13 cellular contexts compared by ENCODE assay signal in the genomic region with DNA sequence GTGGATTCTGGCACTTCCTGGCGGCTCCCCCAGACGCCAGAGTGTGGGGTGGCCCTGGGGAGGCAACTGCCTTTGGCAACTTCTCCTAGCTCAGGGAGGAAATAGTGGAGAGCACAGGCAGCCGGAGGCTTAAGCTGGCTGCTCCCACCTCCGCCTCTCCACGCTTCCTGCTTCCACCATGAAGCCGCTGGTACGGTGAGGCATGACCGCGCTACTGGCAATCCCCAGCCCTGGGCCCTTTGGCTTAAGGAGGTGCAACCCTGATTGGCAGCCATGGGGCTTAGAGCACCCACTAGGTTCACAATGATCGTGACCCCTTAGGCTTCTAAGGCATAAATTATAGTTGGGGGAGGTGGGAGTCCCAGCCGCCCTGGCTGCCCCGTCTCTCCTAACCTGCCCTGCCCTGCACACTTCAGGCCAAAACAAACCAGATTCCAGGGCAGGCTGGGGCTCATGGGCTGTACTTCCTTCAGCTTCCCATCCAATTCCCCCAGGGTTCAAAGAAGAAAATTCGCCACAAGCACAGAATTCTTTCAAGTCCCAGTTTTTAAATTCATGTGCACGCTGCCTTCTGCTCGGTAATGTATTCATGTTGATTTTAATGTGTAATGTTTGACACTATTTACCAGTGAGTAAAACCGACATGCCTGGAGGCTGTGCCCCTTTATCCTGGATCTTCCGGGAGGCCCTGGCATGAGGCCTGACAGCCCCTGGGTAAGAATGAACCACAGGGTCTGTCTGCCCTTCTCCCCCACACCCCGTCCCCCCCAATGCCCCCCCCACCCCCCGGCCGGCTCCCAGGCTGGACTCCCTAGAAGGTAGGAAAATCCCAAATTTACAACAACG.
DNase-seq lines count a peak whose midpoint lies in the region; ATAC-seq and TF ChIP-seq lines count a peak whose summit lies in the region.
"Had no signal": no experiment of that assay in that cellular context is flagged by ENCODE, and none has a peak within 500 bp of the region (broad histone marks: within the 10 kb centered on the region; RNA-seq: fewer than 3 reads in every experiment).

No MANE protein-coding gene starts in this region.

- H3K4me2 ChIP-seq in BLaER1 treated with 17β-estradiol and CSF1 and Interleukin-3, amounts not matched to agents 10 nM and 100 nM, result peak overlapping the region; percentile 55 to 88 (median 76)

- H3K4me1 ChIP-seq in BLaER1 treated with 17β-estradiol and CSF1 and Interleukin-3, amounts not matched to agents 10 nM and 100 nM, result peaks cover 54 to 93% (median 69%) of the 10 kb centered on the region in 10 experiments
- no peaks in the 10 kb centered on the region for H3K4me1 ChIP-seq in Panc1 (ENCODE audit: control insufficient read depth, insufficient read depth, low read length)

- no peaks in the 10 kb centered on the region for H3K9me3 Mint-ChIP-seq in osteocyte (ENCODE audit: unreplicated experiment)

- 0 out of 2 replicates have a peak, but pooled peaks have one; percentile 27 for ATAC-seq in Panc1
- no peak for ATAC-seq in HG03460 (IDR thresholded peaks at IDR 0.05; ENCODE audit: unreplicated experiment)

- TF ChIP-seq CTCF in Panc1 (IDR thresholded peaks at IDR 0.05) (no peak), fibroblast of the aortic adventitia (IDR thresholded peaks at IDR 0.05; ENCODE audit: insufficient read depth, low read length) (no peak), osteocyte (IDR thresholded peaks at IDR 0.05) (no peak)

- CTCF ChIA-PET in Panc1 (lab: Charles Lee), result interaction anchor here (0.5 kb wide), 1 partner anchor 103 kb away, joined by 3 read pairs; no protein-coding TSS in a partner anchor

- no peaks in the 10 kb centered on the region for H3K27me3 ChIP-seq in BLaER1 treated with 17β-estradiol and CSF1 and Interleukin-3, amounts not matched to agents 10 nM and 100 nM
- H3K27me3 ChIP-seq in Panc1 (ENCODE audit: control insufficient read depth, insufficient read depth, low read length), result peaks cover 16% of the 10 kb centered on the region

- no peaks in the 10 kb centered on the region for H3K36me3 Mint-ChIP-seq in osteocyte (ENCODE audit: unreplicated experiment)
- H3K36me3 Mint-ChIP-seq: CD4-positive, CD25-positive, alpha-beta regulatory T cell had no signal

- peak overlapping the region; percentile 30 to 86 (median 75); a peak in 21 of 22 replicates for H3K27ac ChIP-seq in BLaER1 treated with 17β-estradiol and CSF1 and Interleukin-3, amounts not matched to agents 10 nM and 100 nM
- no peak overlapping the region for H3K27ac ChIP-seq in Panc1 (ENCODE audit: low read length)

- no peaks in the 10 kb centered on the region for H4K20me1 ChIP-seq in BLaER1 treated with 17β-estradiol and CSF1 and Interleukin-3, amounts not matched to agents 10 nM and 100 nM

- intact Hi-C loops in Panc1 (cut with micrococcal nuclease; ENCODE audit: unreplicated experiment), result no loop called here

- in situ Hi-C loops in Panc1 (cut with HindIII; ENCODE audit: low pct_unique_long_range_greater_than_20kb, low sequenced_read_pairs), result no loop called here

- DNase-seq in Panc1 (ENCODE audit: low read depth, low spot score) (no peak), fibroblast of the aortic adventitia (ENCODE audit: low read depth) (peak; percentile 51), osteocyte (ENCODE audit: extremely low spot score, unreplicated experiment) (peak; percentile 64), NCI-H345 treated with DMSO at 0.1 percent for 48 hours (lab: John Stamatoyannopoulos, UW; ENCODE audit: unreplicated experiment) (no peak), mesenteric fat pad (ENCODE audit: low spot score) (no peak), NCI-H1105 (lab: John Stamatoyannopoulos, UW) (no peak)
- DNase-seq: CD4-positive, CD25-positive, alpha-beta regulatory T cell; central memory CD4-positive, alpha-beta T cell; hypothalamus; NCI-H1694 treated with DMSO at 0.1 percent for 48 hours; occipital lobe had no signal

- no peaks in the 10 kb centered on the region for H3K9me3 ChIP-seq in BLaER1 treated with 17β-estradiol and CSF1 and Interleukin-3, amounts not matched to agents 10 nM and 100 nM (replicated peaks in 1 of 11)
- H3K9me3 ChIP-seq in Panc1 (ENCODE audit: control insufficient read depth, insufficient read depth, low read depth, low read length), result no peaks in the 10 kb centered on the region

- H3K36me3 ChIP-seq in BLaER1 treated with 17β-estradiol and CSF1 and Interleukin-3, amounts not matched to agents 10 nM and 100 nM, result no peaks in the 10 kb centered on the region
- no peaks in the 10 kb centered on the region for H3K36me3 ChIP-seq in Panc1 (ENCODE audit: control insufficient read depth, insufficient read depth, low read length)

- POLR2A ChIA-PET in Panc1 (lab: Charles Lee), result no interaction called here

- H3K4me3 ChIP-seq in BLaER1 treated with 17β-estradiol and CSF1 and Interleukin-3, amounts not matched to agents 10 nM and 100 nM, result peak overlapping the region in 6 of 10 experiments; percentile 2 to 57 (median 21); a peak in 7 of 20 replicates
- H3K4me3 ChIP-seq in Panc1 (ENCODE audit: low read depth in 2 of 2, low read length in 2 of 2) (no peak overlapping the region), fibroblast of the aortic adventitia (ENCODE audit: low read depth, low read length) (peak overlapping the region; percentile 53)

- H3K4me3 Mint-ChIP-seq in osteocyte (ENCODE audit: unreplicated experiment), result no peak overlapping the region
- H3K4me3 Mint-ChIP-seq: CD4-positive, CD25-positive, alpha-beta regulatory T cell had no signal

- no TSS peak for BruUV-seq in Panc1 (replicated peaks; lab: Mats Ljungman, UMichigan)

- no peak overlapping the region for H3K27ac Mint-ChIP-seq in osteocyte (ENCODE audit: unreplicated experiment)
- H3K27ac Mint-ChIP-seq: CD4-positive, CD25-positive, alpha-beta regulatory T cell had no signal

- H3K4me1 Mint-ChIP-seq in osteocyte (ENCODE audit: unreplicated experiment), result peaks cover 4% of the 10 kb centered on the region

- peaks cover 25% of the 10 kb centered on the region for H3K27me3 Mint-ChIP-seq in osteocyte (ENCODE audit: unreplicated experiment)

- H3K9ac ChIP-seq in BLaER1 treated with 17β-estradiol and CSF1 and Interleukin-3, amounts not matched to agents 10 nM and 100 nM, result peak overlapping the region in 9 of 11 experiments; percentile 12 to 67 (median 54); a peak in 13 of 22 replicates

Comparison
In these comparisons a context has a peak if more than half of its experiments do, and no peak if none do; other contexts are left out.
1. H3K4me3 ChIP-seq: peak in BLaER1 treated with 17β-estradiol and CSF1 and Interleukin-3, amounts not matched to agents 10 nM and 100 nM (6 of 10) and fibroblast of the aortic adventitia (single experiment); none in Panc1 (0 of 2).
2. DNase-seq: peak in fibroblast of the aortic adventitia (single experiment) and osteocyte (single experiment); none in Panc1 (single experiment), NCI-H345 treated with DMSO at 0.1 percent for 48 hours (single experiment), mesenteric fat pad (single experiment) and NCI-H1105 (single experiment).